Comparison of ENCODE assay signal across 1 cellular context in the genomic region with DNA sequence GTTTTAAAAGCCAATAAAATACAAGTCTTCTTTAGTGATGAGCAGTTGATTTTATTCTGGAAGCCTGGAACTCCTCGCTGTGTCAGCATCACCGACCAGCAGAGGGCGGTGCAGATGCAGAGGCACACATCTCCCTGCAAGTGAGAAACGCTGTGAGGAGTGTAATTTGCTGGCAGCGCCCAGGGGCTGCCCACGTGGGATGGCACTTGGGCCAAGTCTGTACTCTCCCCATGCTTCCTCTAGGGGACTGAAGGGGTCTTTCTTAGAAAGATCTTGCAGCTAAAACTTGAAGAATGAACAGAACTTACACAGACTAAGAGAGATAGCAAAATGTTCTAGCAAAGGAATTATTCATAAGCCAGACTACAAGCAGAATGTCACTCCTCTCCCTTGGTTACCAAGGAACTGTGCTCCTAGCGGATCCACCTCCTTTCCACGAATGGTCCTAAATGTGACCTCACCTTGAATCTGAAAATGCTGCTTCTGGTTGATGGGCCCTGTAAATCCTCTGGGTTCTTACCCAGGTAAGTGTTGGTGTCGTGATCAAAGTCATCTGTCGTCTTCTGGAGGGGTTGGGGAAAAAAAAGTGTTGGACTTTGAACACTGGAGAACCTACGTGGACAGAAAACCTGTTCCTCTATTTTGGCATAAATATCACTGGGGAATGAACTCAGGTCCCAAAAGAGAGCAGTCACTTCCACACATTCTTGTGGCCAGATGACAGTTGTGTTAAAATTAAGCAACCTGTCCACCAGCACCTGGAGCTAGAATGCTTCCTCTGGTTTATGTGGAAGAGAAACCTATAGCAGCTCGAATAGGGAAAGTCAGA.
TF ChIP-seq lines count a peak whose summit lies in the region.

No MANE protein-coding gene starts in this region.

TF ChIP-seq in GM12878, 131 proteins besides CTCF, POLR2A, EP300 and RAD21 (continued from another document):
- TF ChIP-seq, protein P1, sequence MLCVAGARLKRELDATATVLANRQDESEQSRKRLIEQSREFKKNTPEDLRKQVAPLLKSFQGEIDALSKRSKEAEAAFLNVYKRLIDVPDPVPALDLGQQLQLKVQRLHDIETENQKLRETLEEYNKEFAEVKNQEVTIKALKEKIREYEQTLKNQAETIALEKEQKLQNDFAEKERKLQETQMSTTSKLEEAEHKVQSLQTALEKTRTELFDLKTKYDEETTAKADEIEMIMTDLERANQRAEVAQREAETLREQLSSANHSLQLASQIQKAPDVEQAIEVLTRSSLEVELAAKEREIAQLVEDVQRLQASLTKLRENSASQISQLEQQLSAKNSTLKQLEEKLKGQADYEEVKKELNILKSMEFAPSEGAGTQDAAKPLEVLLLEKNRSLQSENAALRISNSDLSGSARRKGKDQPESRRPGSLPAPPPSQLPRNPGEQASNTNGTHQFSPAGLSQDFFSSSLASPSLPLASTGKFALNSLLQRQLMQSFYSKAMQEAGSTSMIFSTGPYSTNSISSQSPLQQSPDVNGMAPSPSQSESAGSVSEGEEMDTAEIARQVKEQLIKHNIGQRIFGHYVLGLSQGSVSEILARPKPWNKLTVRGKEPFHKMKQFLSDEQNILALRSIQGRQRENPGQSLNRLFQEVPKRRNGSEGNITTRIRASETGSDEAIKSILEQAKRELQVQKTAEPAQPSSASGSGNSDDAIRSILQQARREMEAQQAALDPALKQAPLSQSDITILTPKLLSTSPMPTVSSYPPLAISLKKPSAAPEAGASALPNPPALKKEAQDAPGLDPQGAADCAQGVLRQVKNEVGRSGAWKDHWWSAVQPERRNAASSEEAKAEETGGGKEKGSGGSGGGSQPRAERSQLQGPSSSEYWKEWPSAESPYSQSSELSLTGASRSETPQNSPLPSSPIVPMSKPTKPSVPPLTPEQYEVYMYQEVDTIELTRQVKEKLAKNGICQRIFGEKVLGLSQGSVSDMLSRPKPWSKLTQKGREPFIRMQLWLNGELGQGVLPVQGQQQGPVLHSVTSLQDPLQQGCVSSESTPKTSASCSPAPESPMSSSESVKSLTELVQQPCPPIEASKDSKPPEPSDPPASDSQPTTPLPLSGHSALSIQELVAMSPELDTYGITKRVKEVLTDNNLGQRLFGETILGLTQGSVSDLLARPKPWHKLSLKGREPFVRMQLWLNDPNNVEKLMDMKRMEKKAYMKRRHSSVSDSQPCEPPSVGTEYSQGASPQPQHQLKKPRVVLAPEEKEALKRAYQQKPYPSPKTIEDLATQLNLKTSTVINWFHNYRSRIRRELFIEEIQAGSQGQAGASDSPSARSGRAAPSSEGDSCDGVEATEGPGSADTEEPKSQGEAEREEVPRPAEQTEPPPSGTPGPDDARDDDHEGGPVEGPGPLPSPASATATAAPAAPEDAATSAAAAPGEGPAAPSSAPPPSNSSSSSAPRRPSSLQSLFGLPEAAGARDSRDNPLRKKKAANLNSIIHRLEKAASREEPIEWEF (IDR thresholded peaks at IDR 0.05; ENCODE audit: insufficient replicate concordance, low read depth, low read length), result no peak
- TF ChIP-seq, protein P2, sequence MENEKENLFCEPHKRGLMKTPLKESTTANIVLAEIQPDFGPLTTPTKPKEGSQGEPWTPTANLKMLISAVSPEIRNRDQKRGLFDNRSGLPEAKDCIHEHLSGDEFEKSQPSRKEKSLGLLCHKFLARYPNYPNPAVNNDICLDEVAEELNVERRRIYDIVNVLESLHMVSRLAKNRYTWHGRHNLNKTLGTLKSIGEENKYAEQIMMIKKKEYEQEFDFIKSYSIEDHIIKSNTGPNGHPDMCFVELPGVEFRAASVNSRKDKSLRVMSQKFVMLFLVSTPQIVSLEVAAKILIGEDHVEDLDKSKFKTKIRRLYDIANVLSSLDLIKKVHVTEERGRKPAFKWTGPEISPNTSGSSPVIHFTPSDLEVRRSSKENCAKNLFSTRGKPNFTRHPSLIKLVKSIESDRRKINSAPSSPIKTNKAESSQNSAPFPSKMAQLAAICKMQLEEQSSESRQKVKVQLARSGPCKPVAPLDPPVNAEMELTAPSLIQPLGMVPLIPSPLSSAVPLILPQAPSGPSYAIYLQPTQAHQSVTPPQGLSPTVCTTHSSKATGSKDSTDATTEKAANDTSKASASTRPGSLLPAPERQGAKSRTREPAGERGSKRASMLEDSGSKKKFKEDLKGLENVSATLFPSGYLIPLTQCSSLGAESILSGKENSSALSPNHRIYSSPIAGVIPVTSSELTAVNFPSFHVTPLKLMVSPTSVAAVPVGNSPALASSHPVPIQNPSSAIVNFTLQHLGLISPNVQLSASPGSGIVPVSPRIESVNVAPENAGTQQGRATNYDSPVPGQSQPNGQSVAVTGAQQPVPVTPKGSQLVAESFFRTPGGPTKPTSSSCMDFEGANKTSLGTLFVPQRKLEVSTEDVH (IDR thresholded peaks at IDR 0.05; ENCODE audit: low read depth, partially characterized antibody), result no peak
- no peak for TF ChIP-seq BRCA1 (IDR thresholded peaks at IDR 0.05; ENCODE audit: low read depth, low read length)
- no peak for TF ChIP-seq NFYA (IDR thresholded peaks at IDR 0.05; ENCODE audit: borderline replicate concordance, low read depth, low read length)
- TF ChIP-seq RBBP5 (conservative IDR thresholded peaks at IDR 0.05), result no peak
- TF ChIP-seq CHD4 (IDR thresholded peaks at IDR 0.05), result no peak
- no peak for TF ChIP-seq IKZF2 (IDR thresholded peaks at IDR 0.05)
- TF ChIP-seq ETV6 (conservative IDR thresholded peaks at IDR 0.05 in 1 of 2, IDR thresholded peaks at IDR 0.05 in 1 of 2; ENCODE audit: borderline replicate concordance in 1 of 2, low read depth in 1 of 2), result no peak
- no peak for TF ChIP-seq BHLHE40 (IDR thresholded peaks at IDR 0.05; ENCODE audit: borderline replicate concordance in 1 of 2, low read depth in 2 of 2, low read length in 1 of 2)
- no peak for TF ChIP-seq ZNF217 (IDR thresholded peaks at IDR 0.05)
- no peak for TF ChIP-seq PAX8 (IDR thresholded peaks at IDR 0.05)
- 0 out of 2 replicates have a peak, but pooled peaks have one; percentile 11 for TF ChIP-seq IRF4 (IDR thresholded peaks at IDR 0.05; ENCODE audit: low read depth, low read length)
- no peak for TF ChIP-seq ZBED1 (IDR thresholded peaks at IDR 0.05; ENCODE audit: borderline replicate concordance)
- TF ChIP-seq, protein P3, sequence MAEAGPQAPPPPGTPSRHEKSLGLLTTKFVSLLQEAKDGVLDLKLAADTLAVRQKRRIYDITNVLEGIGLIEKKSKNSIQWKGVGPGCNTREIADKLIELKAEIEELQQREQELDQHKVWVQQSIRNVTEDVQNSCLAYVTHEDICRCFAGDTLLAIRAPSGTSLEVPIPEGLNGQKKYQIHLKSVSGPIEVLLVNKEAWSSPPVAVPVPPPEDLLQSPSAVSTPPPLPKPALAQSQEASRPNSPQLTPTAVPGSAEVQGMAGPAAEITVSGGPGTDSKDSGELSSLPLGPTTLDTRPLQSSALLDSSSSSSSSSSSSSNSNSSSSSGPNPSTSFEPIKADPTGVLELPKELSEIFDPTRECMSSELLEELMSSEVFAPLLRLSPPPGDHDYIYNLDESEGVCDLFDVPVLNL (IDR thresholded peaks at IDR 0.05; ENCODE audit: low read depth, low read length), result 0 out of 2 replicates have a peak, but pooled peaks have one; percentile 25
- TF ChIP-seq RFX5 (IDR thresholded peaks at IDR 0.05; ENCODE audit: low read depth, low read length), result no peak
- TF ChIP-seq, protein P4, sequence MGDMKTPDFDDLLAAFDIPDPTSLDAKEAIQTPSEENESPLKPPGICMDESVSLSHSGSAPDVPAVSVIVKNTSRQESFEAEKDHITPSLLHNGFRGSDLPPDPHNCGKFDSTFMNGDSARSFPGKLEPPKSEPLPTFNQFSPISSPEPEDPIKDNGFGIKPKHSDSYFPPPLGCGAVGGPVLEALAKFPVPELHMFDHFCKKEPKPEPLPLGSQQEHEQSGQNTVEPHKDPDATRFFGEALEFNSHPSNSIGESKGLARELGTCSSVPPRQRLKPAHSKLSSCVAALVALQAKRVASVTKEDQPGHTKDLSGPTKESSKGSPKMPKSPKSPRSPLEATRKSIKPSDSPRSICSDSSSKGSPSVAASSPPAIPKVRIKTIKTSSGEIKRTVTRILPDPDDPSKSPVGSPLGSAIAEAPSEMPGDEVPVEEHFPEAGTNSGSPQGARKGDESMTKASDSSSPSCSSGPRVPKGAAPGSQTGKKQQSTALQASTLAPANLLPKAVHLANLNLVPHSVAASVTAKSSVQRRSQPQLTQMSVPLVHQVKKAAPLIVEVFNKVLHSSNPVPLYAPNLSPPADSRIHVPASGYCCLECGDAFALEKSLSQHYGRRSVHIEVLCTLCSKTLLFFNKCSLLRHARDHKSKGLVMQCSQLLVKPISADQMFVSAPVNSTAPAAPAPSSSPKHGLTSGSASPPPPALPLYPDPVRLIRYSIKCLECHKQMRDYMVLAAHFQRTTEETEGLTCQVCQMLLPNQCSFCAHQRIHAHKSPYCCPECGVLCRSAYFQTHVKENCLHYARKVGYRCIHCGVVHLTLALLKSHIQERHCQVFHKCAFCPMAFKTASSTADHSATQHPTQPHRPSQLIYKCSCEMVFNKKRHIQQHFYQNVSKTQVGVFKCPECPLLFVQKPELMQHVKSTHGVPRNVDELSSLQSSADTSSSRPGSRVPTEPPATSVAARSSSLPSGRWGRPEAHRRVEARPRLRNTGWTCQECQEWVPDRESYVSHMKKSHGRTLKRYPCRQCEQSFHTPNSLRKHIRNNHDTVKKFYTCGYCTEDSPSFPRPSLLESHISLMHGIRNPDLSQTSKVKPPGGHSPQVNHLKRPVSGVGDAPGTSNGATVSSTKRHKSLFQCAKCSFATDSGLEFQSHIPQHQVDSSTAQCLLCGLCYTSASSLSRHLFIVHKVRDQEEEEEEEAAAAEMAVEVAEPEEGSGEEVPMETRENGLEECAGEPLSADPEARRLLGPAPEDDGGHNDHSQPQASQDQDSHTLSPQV (IDR thresholded peaks at IDR 0.05), result no peak
- TF ChIP-seq POLR2AphosphoS5 (IDR thresholded peaks at IDR 0.05; ENCODE audit: low read length), result no peak
- no peak for TF ChIP-seq IKZF1 (conservative IDR thresholded peaks at IDR 0.05)
- TF ChIP-seq TCF3 (IDR thresholded peaks at IDR 0.05; ENCODE audit: borderline replicate concordance, insufficient read depth, low read depth, low read length), result no peak
- no peak for TF ChIP-seq MYB (IDR thresholded peaks at IDR 0.05; ENCODE audit: borderline replicate concordance, low read depth, low read length)
